Comparison of ENCODE assay signal across 7 cellular contexts in genomic region chr21:42414928-42415769, GRCh38. TPM values are rescaled to one million over a fixed set of nuclear protein-coding genes. Genes with fewer than 3 reads are reported as not detected.
DNase-seq lines count a peak whose midpoint lies in the region; ATAC-seq, FAIRE-seq and TF ChIP-seq lines count a peak whose summit lies in the region.

No MANE protein-coding gene starts in this region.

- 88% methylated on average over 20 of the region's 27 CpGs; no CpG with 5 or more reads in 1 of the 2 experiments for WGBS in H1 (ENCODE audit: extremely low coverage in 1 of 2, insufficient coverage in 1 of 2, insufficient read length in 1 of 2, insufficient replicate concordance in 2 of 2, low coverage in 1 of 2, low lambda C conversion rate in 2 of 2, missing lambda C conversion rate in 1 of 2), 2 experiments

- no peak for TF ChIP-seq EP300 in H1 (IDR thresholded peaks at IDR 0.05; ENCODE audit: borderline replicate concordance in 1 of 2, low read depth in 2 of 2, low read length in 2 of 2)

- H3K9me3 ChIP-seq in H1 (ENCODE audit: insufficient read depth in 2 of 2, low read depth in 1 of 2, low read length in 1 of 2): no peaks in the 10 kb centered on the region

- no peak overlapping the region for H3K4ac ChIP-seq in H1 (replicated peaks; ENCODE audit: insufficient read length, low read depth, low read length)

- peak; percentile 89 for DNase-seq in activated CD4-positive, alpha-beta T cell treated with anti-CD3 and anti-CD28 coated beads, Interleukin-2, amount 50 U/mL, for 1 hour
- DNase-seq in H1 (ENCODE audit: low read depth in 1 of 2, low spot score in 2 of 2) (no peak), ureter (ENCODE audit: low spot score) (no peak), NCI-H1417 treated with DMSO at 0.1 percent for 48 hours (lab: John Stamatoyannopoulos, UW) (no peak)
- peak; percentile 94 to 95 for DNase-seq in stimulated activated CD4-positive, alpha-beta T cell treated with anti-CD3 and anti-CD28 coated beads, Interleukin-2, amount 100 ng/mL, for 24 hours

- H3K27ac ChIP-seq in H1 (ENCODE audit: low read depth, low read length): no peak overlapping the region

- no peak overlapping the region for H3K4me2 ChIP-seq in H1 (ENCODE audit: insufficient read depth in 1 of 2, low read depth in 2 of 2, low read length in 2 of 2)

- H3K27me3 ChIP-seq in H1 (replicated peaks in 1 of 4; ENCODE audit: control insufficient read depth in 3 of 4, extremely low read depth in 1 of 4, insufficient read depth in 3 of 4, low read length in 3 of 4): no peaks in the 10 kb centered on the region

- H3K9ac ChIP-seq in H1 (replicated peaks in 1 of 4; ENCODE audit: extremely low read depth in 1 of 4, low read depth in 3 of 4, low read length in 3 of 4): no peak overlapping the region

- POLR2A ChIA-PET in H1 (lab: Charles Lee; ENCODE audit: partially characterized antibody): no interaction called here

- peak; percentile 74 for ATAC-seq in GM19351 (IDR thresholded peaks at IDR 0.05; ENCODE audit: unreplicated experiment)
- ATAC-seq in HG03342 (IDR thresholded peaks at IDR 0.05; ENCODE audit: unreplicated experiment): peak; percentile 65

- no peak for TF ChIP-seq CTCF in H1 (IDR thresholded peaks at IDR 0.05; ENCODE audit: control extremely low read depth in 1 of 3, insufficient read depth in 1 of 3, low read depth in 1 of 3, low read length in 3 of 3)

- no peak overlapping the region for H4K91ac ChIP-seq in H1 (replicated peaks; ENCODE audit: insufficient read length, low read length)

- H4K5ac ChIP-seq in H1 (ENCODE audit: insufficient read length, low read depth, low read length): no peak overlapping the region

- no peak overlapping the region for H2BK20ac ChIP-seq in H1 (ENCODE audit: low read length)

- H3K14ac ChIP-seq in H1 (ENCODE audit: insufficient read length): no peak overlapping the region

- no peak overlapping the region for H3K23ac ChIP-seq in H1 (ENCODE audit: insufficient read length)

- no peaks in the 10 kb centered on the region for H3K79me1 ChIP-seq in H1 (ENCODE audit: low read depth, low read length)

- no peak for FAIRE-seq in H1 (lab: Jason Lieb, UNC)

- CTCF ChIA-PET in H1 (lab: Charles Lee; ENCODE audit: partially characterized antibody): interaction anchor here (0.5 to 1.3 kb wide), 6 partner anchors 11 to 403 kb away, joined by 3 to 7 read pairs (median 4); partner anchors contain the start of gene UBASH3A

- no peak overlapping the region for H3K56ac ChIP-seq in H1 (replicated peaks; ENCODE audit: insufficient read length, low read depth, low read length)

- H2AK5ac ChIP-seq in H1 (ENCODE audit: low read depth, low read length): no peak overlapping the region

- peaks cover 6% of the 10 kb centered on the region for H3K23me2 ChIP-seq in H1 (ENCODE audit: low read depth, low read length)

- no peak for TF ChIP-seq RAD21 in H1 (IDR thresholded peaks at IDR 0.05 in 1 of 2, conservative IDR thresholded peaks at IDR 0.05 in 1 of 2; ENCODE audit: low read depth in 2 of 2, low read length in 2 of 2)

- H3K4me1 ChIP-seq in H1 (replicated peaks in 1 of 4; ENCODE audit: control insufficient read depth in 3 of 4, insufficient read depth in 4 of 4, low read length in 3 of 4): peaks cover 0 to 3% (median 1%) of the 10 kb centered on the region in 4 experiments; a peak in 3 of 7 replicates

- H2AFZ ChIP-seq in H1 (ENCODE audit: low read length): peak overlapping the region; percentile 72; the same call in 1 of the 2 replicates

- peak overlapping the region; percentile 57; the same call in 1 of the 2 replicates for H4K8ac ChIP-seq in H1 (ENCODE audit: extremely low read depth, insufficient read depth, low read length)

- H2BK15ac ChIP-seq in H1 (ENCODE audit: low read length): no peak overlapping the region

- no peak overlapping the region for H3K4me3 ChIP-seq in H1 (ENCODE audit: extremely low read depth in 1 of 4, insufficient read depth in 2 of 4, low read depth in 3 of 4, low read length in 4 of 4)

- no peak overlapping the region for H2BK120ac ChIP-seq in H1 (replicated peaks; ENCODE audit: low read depth, low read length)

- no peak for TF ChIP-seq POLR2A in H1 (IDR thresholded peaks at IDR 0.05; ENCODE audit: control extremely low read depth in 1 of 2, low read depth in 2 of 2, low read length in 2 of 2)

- H4K20me1 ChIP-seq in H1 (replicated peaks in 1 of 2; ENCODE audit: control insufficient read depth in 1 of 2, insufficient read depth in 2 of 2, low read length in 2 of 2): peaks cover 0 to 3% of the 10 kb centered on the region in 2 experiments

- H3K18ac ChIP-seq in H1 (ENCODE audit: extremely low read depth, low read length): no peak overlapping the region; the same call in 1 of the 2 replicates

- H2BK12ac ChIP-seq in H1 (ENCODE audit: low read depth, low read length): no peak overlapping the region

- H2BK5ac ChIP-seq in H1 (ENCODE audit: low read depth, low read length): no peak overlapping the region

- H3K36me3 ChIP-seq in H1 (ENCODE audit: control insufficient read depth in 2 of 4, insufficient read depth in 4 of 4, low read length in 3 of 4): no peaks in the 10 kb centered on the region

- H3K79me2 ChIP-seq in H1 (ENCODE audit: control insufficient read depth in 1 of 2, insufficient read depth in 2 of 2, low read length in 2 of 2): no peaks in the 10 kb centered on the region

TF ChIP-seq in H1, 55 proteins besides CTCF, POLR2A, EP300 and RAD21:
- TF ChIP-seq POU5F1 (IDR thresholded peaks at IDR 0.05; ENCODE audit: low read depth, low read length): no peak

RNA-seq across cellular contexts. Expression of gene UBASH3A, which starts 11.4 kb away (rescaled TPM):
- not detected in 2 replicates for total RNA-seq in H1 (2021; fragmentation: NEBNext Ultra II Directional; extraction: Animal tissue kit (Norgen Biotek cat#: 25700))
- not detected in 2 replicates for polyA plus RNA-seq in H1 (2011; rRNA removed)
- not detected for polyA plus RNA-seq in H1 (2011; cell fraction: cytosol; rRNA removed)
- not detected for polyA plus RNA-seq in H1 (2011; cell fraction: nucleus; rRNA removed)
- polyA plus RNA-seq in H1 (2012, experiment 1 of 2): not detected in 4 replicates
- polyA plus RNA-seq in H1 (2012, experiment 2 of 2): not detected
- polyA plus RNA-seq in H1 (2013, experiment 1 of 2): not detected
- not detected for polyA plus RNA-seq in H1 (2013, experiment 2 of 2)
- polyA minus RNA-seq in H1 (2011; rRNA and poly(A)+ RNA removed): 0.19 TPM in 1 of 2 replicates, not detected in the other
- not detected for polyA minus RNA-seq in H1 (2011; cell fraction: cytosol; rRNA and poly(A)+ RNA removed)
- not detected for polyA minus RNA-seq in H1 (2011; cell fraction: nucleus; rRNA and poly(A)+ RNA removed)
- 1.4 TPM for total RNA-seq in ureter

RNA-seq across cellular contexts. Expression of gene TMPRSS3, which starts 19.3 kb away (rescaled TPM):
- total RNA-seq in H1 (2021; fragmentation: NEBNext Ultra II Directional; extraction: Animal tissue kit (Norgen Biotek cat#: 25700)): not detected in 2 replicates
- 0.38 and 0.75 TPM in 2 replicates for polyA plus RNA-seq in H1 (2011; rRNA removed)
- polyA plus RNA-seq in H1 (2011; cell fraction: cytosol; rRNA removed): 0.61 TPM
- polyA plus RNA-seq in H1 (2011; cell fraction: nucleus; rRNA removed): 0.63 TPM
- polyA plus RNA-seq in H1 (2012, experiment 1 of 2): 0.19 to 0.52 TPM (median 0.36 TPM) in 3 of 4 replicates, not detected in the other
- polyA plus RNA-seq in H1 (2012, experiment 2 of 2): 0.16 TPM
- polyA plus RNA-seq in H1 (2013, experiment 1 of 2): 0.06 TPM
- 0.13 TPM for polyA plus RNA-seq in H1 (2013, experiment 2 of 2)
- polyA minus RNA-seq in H1 (2011; rRNA and poly(A)+ RNA removed): 0.44 and 0.63 TPM in 2 replicates
- polyA minus RNA-seq in H1 (2011; cell fraction: cytosol; rRNA and poly(A)+ RNA removed): not detected
- 1.3 TPM for polyA minus RNA-seq in H1 (2011; cell fraction: nucleus; rRNA and poly(A)+ RNA removed)
- 1.7 TPM for total RNA-seq in ureter

RNA-seq across cellular contexts. Expression of gene TFF1, which starts 48.8 kb away (rescaled TPM):
- not detected in 2 replicates for total RNA-seq in H1 (2021; fragmentation: NEBNext Ultra II Directional; extraction: Animal tissue kit (Norgen Biotek cat#: 25700))
- not detected in 2 replicates for polyA plus RNA-seq in H1 (2011; rRNA removed)
- not detected for polyA plus RNA-seq in H1 (2011; cell fraction: cytosol; rRNA removed)
- polyA plus RNA-seq in H1 (2011; cell fraction: nucleus; rRNA removed): not detected
- polyA plus RNA-seq in H1 (2012, experiment 1 of 2): not detected in 4 replicates
- polyA plus RNA-seq in H1 (2012, experiment 2 of 2): not detected
- not detected for polyA plus RNA-seq in H1 (2013, experiment 1 of 2)
- not detected for polyA plus RNA-seq in H1 (2013, experiment 2 of 2)
- polyA minus RNA-seq in H1 (2011; rRNA and poly(A)+ RNA removed): not detected in 2 replicates
- polyA minus RNA-seq in H1 (2011; cell fraction: cytosol; rRNA and poly(A)+ RNA removed): not detected
- not detected for polyA minus RNA-seq in H1 (2011; cell fraction: nucleus; rRNA and poly(A)+ RNA removed)
- total RNA-seq in ureter: 2.6 TPM

Comparison
In these comparisons a context has a peak if more than half of its experiments do, and no peak if none do; other contexts are left out.
1. DNase-seq: peak in activated CD4-positive, alpha-beta T cell treated with anti-CD3 and anti-CD28 coated beads, Interleukin-2, amount 50 U/mL, for 1 hour (single experiment) and stimulated activated CD4-positive, alpha-beta T cell treated with anti-CD3 and anti-CD28 coated beads, Interleukin-2, amount 100 ng/mL, for 24 hours (2 of 2); none in H1 (0 of 2), ureter (single experiment) and NCI-H1417 treated with DMSO at 0.1 percent for 48 hours (single experiment).